ENCODE assay signal across 12 cellular contexts in the genomic region with DNA sequence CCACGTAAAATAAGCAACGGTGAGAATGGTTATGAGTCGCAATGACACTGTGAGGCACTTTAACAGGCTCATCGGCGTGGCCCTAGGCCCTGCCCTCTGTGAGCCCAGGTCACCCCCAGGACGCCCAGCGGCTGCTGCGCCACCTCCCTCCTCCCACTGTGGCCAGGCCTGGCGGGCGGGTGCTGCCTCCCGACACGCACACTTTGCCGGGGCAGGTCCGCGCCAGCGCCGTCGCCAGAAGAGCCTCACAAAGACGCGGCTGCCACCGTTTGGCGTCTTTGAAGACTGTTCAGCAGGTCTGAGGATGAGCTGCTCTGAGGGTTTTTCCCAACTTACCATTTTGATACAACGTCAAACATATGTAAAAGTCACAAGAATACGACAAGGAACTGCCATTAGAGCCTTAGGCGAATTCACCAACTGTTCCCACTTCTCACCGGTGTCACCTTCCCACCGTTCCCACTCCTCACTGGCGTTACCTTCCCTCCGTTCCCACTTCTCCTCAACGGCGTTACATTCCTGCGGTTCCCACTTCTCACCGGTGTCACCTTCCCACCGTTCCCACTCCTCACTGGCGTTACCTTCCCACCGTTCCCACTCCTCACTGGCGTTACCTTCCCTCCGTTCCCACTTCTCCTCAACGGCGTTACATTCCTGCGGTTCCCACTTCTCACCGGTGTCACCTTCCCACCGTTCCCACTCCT. TPM values are rescaled to one million over a fixed set of nuclear protein-coding genes. Genes with fewer than 3 reads are reported as not detected.
DNase-seq lines count a peak whose midpoint lies in the region; ATAC-seq, FAIRE-seq and TF ChIP-seq lines count a peak whose summit lies in the region.
"Not testable (repeated sequence)": the region's sequence is repeated elsewhere in the genome, so short reads cannot be mapped to it uniquely, and the experiment has no call there.
"Had no signal": no experiment of that assay in that cellular context is flagged by ENCODE, and none has a peak within 500 bp of the region (broad histone marks: within the 10 kb centered on the region; RNA-seq: fewer than 3 reads in every experiment).

No MANE protein-coding gene starts in this region.

- H3K27me3 ChIP-seq in esophagus squamous epithelium, result peaks cover 0 to 48% (median 0%) of the 10 kb centered on the region in 4 donors
- H3K27me3 ChIP-seq in kidney epithelial cell (ENCODE audit: control insufficient read depth, insufficient read depth, low read length); pancreas; upper lobe of right lung: not testable (repeated sequence)

- H3K4me3 Mint-ChIP-seq in stimulated activated effector memory CD8-positive, alpha-beta T cell treated with anti-CD3 and anti-CD28 coated beads, Interleukin-12 subunit alpha, Interleukin-12 subunit beta, amount 100 ng/mL, for 72 hours, result not testable (repeated sequence)

- not testable (repeated sequence) for H3K4me1 ChIP-seq in HEK293 (ENCODE audit: control insufficient read depth, insufficient read depth, low read length); pancreas; upper lobe of right lung
- H3K4me1 ChIP-seq in esophagus squamous epithelium, result peaks cover 8 to 33% (median 10%) of the 10 kb centered on the region in 3 donors

- H3K9me3 ChIP-seq in HEK293 (ENCODE audit: control insufficient read depth, insufficient read depth, low read depth, low read length); esophagus squamous epithelium; pancreas; upper lobe of right lung: not testable (repeated sequence)

- TF ChIP-seq POLR2A in esophagus squamous epithelium (IDR thresholded peaks at IDR 0.05), result not testable (repeated sequence)

- H3K36me3 Mint-ChIP-seq in stimulated activated effector memory CD8-positive, alpha-beta T cell treated with anti-CD3 and anti-CD28 coated beads, Interleukin-12 subunit alpha, Interleukin-12 subunit beta, amount 100 ng/mL, for 72 hours, result not testable (repeated sequence)

- H3K36me3 ChIP-seq in HEK293 (ENCODE audit: control insufficient read depth in 2 of 2, insufficient read depth in 1 of 2, low read length in 2 of 2); esophagus squamous epithelium; kidney epithelial cell (ENCODE audit: control insufficient read depth, insufficient read depth, low read length); pancreas; upper lobe of right lung: not testable (repeated sequence)

- not testable (repeated sequence) for FAIRE-seq in pancreas (lab: Jason Lieb, UNC)

- not testable (repeated sequence) for TF ChIP-seq CTCF in HEK293 (tag by site-specific recombination; IDR thresholded peaks at IDR 0.05); astrocyte of the cerebellum (IDR thresholded peaks at IDR 0.05; ENCODE audit: low read depth, low read length, missing control alignments); esophagus squamous epithelium (IDR thresholded peaks at IDR 0.05); kidney epithelial cell (IDR thresholded peaks at IDR 0.05; ENCODE audit: insufficient read depth, low read length, poor library complexity, severe bottlenecking); pancreas (IDR thresholded peaks at IDR 0.05); upper lobe of right lung (IDR thresholded peaks at IDR 0.05)

- ATAC-seq in pancreas, result peak in 1 of 4 donors; percentile 14
- ATAC-seq in stimulated activated effector memory CD8-positive, alpha-beta T cell treated with anti-CD3 and anti-CD28 coated beads, Interleukin-12 subunit alpha, Interleukin-12 subunit beta, amount 100 ng/mL, for 72 hours, result peak; percentile 17
- ATAC-seq in upper lobe of right lung, result not testable (repeated sequence)

- intact Hi-C loops in esophagus squamous epithelium (cut with DNase I); pancreas (cut with DNase I); upper lobe of right lung (cut with DNase I): not testable (repeated sequence)

- POLR2A ChIA-PET in HEK293 (lab: Yijun Ruan, JAX), result not testable (repeated sequence)

- 22 to 74% methylated on average over 21 to 38 of the region's 43 CpGs for WGBS in esophagus squamous epithelium, 2 donors
- whole genome bisulfite sequencing in pancreas, 2 donors, result 42 to 48% methylated on average over 43 of the region's 43 CpGs

- H3K9me3 Mint-ChIP-seq in stimulated activated effector memory CD8-positive, alpha-beta T cell treated with anti-CD3 and anti-CD28 coated beads, Interleukin-12 subunit alpha, Interleukin-12 subunit beta, amount 100 ng/mL, for 72 hours, result not testable (repeated sequence)

- peaks cover 29% of the 10 kb centered on the region for H3K4me1 Mint-ChIP-seq in stimulated activated effector memory CD8-positive, alpha-beta T cell treated with anti-CD3 and anti-CD28 coated beads, Interleukin-12 subunit alpha, Interleukin-12 subunit beta, amount 100 ng/mL, for 72 hours

- CTCF ChIA-PET in HEK293 (lab: Yijun Ruan, JAX), result interaction anchor here (0.7 kb wide), 1 partner anchor 60 kb away, joined by 3 read pairs; no protein-coding TSS in a partner anchor

- peak overlapping the region; percentile 72 for H3K4me3 ChIP-seq in HEK293 (ENCODE audit: low read depth, low read length)
- H3K4me3 ChIP-seq in astrocyte of the cerebellum (ENCODE audit: low read depth, low read length), result peak overlapping the region; percentile 12
- peak overlapping the region; percentile 25 to 39 (median 30) for H3K4me3 ChIP-seq in esophagus squamous epithelium
- peak overlapping the region; percentile 51 for H3K4me3 ChIP-seq in kidney epithelial cell (ENCODE audit: low read depth, low read length)
- peak overlapping the region; percentile 8 to 43 (median 18) for H3K4me3 ChIP-seq in pancreas
- H3K4me3 ChIP-seq in upper lobe of right lung, result peak overlapping the region; percentile 30

- in situ Hi-C loops in astrocyte of the cerebellum (cut with HindIII; ENCODE audit: low sequenced_read_pairs), result not testable (repeated sequence)

- peak overlapping the region; percentile 61; the same call in 1 of the 2 replicates for H3K27ac ChIP-seq in HEK293 (ENCODE audit: extremely low read depth, low read depth, low read length)
- peak overlapping the region in 3 of 4 donors; percentile 7 to 69 (median 66) for H3K27ac ChIP-seq in esophagus squamous epithelium
- H3K27ac ChIP-seq in pancreas, upper lobe of right lung: not testable (repeated sequence)

- DNase-seq in activated CD4-positive, alpha-beta T cell treated with anti-CD3 and anti-CD28 coated beads, Interleukin-2, amount 50 U/mL, for 48 hours, result peak; percentile 25 to 38
- not testable (repeated sequence) for DNase-seq in astrocyte of the cerebellum (ENCODE audit: low read depth); esophagus squamous epithelium (lab: John Stamatoyannopoulos, UW); kidney epithelial cell (ENCODE audit: low read depth); stimulated activated effector memory CD8-positive, alpha-beta T cell treated with anti-CD3 and anti-CD28 coated beads, Interleukin-12 subunit alpha, Interleukin-12 subunit beta, amount 100 ng/mL, for 72 hours (ENCODE audit: low spot score in 2 of 2)
- DNase-seq in pancreas, result peak in 1 of 6 donors; percentile 28
- DNase-seq in upper lobe of right lung, result peak; percentile 66

- not testable (repeated sequence) for H3K27ac Mint-ChIP-seq in stimulated activated effector memory CD8-positive, alpha-beta T cell treated with anti-CD3 and anti-CD28 coated beads, Interleukin-12 subunit alpha, Interleukin-12 subunit beta, amount 100 ng/mL, for 72 hours

TF ChIP-seq in HEK293, 187 proteins besides CTCF, POLR2A, EP300 and RAD21 (continues in another document):
- TF ChIP-seq, protein P1, sequence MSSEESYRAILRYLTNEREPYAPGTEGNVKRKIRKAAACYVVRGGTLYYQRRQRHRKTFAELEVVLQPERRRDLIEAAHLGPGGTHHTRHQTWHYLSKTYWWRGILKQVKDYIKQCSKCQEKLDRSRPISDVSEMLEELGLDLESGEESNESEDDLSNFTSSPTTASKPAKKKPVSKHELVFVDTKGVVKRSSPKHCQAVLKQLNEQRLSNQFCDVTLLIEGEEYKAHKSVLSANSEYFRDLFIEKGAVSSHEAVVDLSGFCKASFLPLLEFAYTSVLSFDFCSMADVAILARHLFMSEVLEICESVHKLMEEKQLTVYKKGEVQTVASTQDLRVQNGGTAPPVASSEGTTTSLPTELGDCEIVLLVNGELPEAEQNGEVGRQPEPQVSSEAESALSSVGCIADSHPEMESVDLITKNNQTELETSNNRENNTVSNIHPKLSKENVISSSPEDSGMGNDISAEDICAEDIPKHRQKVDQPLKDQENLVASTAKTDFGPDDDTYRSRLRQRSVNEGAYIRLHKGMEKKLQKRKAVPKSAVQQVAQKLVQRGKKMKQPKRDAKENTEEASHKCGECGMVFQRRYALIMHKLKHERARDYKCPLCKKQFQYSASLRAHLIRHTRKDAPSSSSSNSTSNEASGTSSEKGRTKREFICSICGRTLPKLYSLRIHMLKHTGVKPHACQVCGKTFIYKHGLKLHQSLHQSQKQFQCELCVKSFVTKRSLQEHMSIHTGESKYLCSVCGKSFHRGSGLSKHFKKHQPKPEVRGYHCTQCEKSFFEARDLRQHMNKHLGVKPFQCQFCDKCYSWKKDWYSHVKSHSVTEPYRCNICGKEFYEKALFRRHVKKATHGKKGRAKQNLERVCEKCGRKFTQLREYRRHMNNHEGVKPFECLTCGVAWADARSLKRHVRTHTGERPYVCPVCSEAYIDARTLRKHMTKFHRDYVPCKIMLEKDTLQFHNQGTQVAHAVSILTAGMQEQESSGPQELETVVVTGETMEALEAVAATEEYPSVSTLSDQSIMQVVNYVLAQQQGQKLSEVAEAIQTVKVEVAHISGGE (tag by site-specific recombination; conservative IDR thresholded peaks at IDR 0.05; ENCODE audit: low read depth), result peak; percentile 98
- TF ChIP-seq ZNF335 (tag by site-specific recombination; conservative IDR thresholded peaks at IDR 0.05), result 0 out of 2 replicates have a peak, but pooled peaks have one; percentile 22

RNA-seq across cellular contexts. Expression of a gene that starts 22.5 kb away (rescaled TPM):
- under 1 TPM; 0.19 to 0.92 (median 0.54) TPM for total RNA-seq in esophagus squamous epithelium
- total RNA-seq in kidney epithelial cell, result 3.8 and 5.1 TPM in 2 replicates
- total RNA-seq in pancreas, result 1 to 10 TPM in 2 of 6 donors, under 1 TPM in 4; 0.39 to 1.3 (median 0.79) TPM
- polyA plus RNA-seq in pancreas, result 1 to 10 TPM; 1.3 to 1.6 TPM
- total RNA-seq in upper lobe of right lung, result 0.52 TPM
- total RNA-seq: activated T-helper 1 cell treated with anti-CD3 and anti-CD28 coated beads, Interleukin-12 subunit alpha, Interleukin-12 subunit beta, Interleukin-2, Interleukin-4 antibody, amounts not matched to agents 30 ng/mL and 10 ng/mL and 1 ng/mL, durations not matched to agents 14 hours and 24 hours and 36 hours; RPMI7951 had no signal
- polyA plus RNA-seq: CD14-positive monocyte; naive thymus-derived CD4-positive, alpha-beta T cell had no signal

Comparison
In these comparisons a context has a peak if more than half of its experiments do, and no peak if none do; other contexts are left out.
1. H3K4me3 ChIP-seq: peak in every context shown above with its lines; median percentile 72 in HEK293; 51 in kidney epithelial cell; 30 in esophagus squamous epithelium; 30 in upper lobe of right lung; 18 in pancreas; 12 in astrocyte of the cerebellum.